Comparison of ENCODE assay signal across 19 cellular contexts in the genomic region with DNA sequence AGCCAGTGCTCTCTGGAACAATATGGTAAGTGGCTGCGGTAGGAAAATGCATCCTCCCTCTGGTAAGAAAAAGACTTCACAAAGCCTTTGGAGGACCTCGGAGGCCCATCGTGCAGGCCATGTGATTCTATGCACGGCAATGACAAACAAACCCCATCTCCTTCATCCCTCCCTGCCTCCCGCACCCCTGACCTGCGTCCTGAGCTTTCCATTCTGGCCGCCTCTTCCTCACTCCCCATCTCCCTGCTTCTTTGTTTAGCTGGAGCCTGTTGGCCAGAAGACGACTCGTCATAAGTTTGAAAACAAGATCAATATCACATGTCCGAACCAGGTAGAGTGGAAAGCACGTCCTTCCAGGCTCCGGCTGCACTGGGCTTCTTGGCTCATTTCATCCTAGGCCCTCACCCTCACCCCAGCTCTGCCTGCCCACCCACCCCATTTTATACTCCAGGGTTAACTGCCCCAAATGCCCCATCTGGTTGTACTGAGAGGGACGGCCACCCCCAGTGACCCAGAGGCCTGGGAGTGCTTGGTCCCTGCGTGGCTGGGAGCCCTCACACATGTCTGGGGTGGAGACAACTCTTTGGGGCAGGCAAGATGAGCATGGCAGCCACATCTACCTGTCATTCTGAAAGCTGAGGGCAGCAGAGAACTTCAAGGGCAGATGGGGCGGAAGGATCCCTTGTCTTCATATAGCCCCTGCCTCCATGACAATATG.
DNase-seq lines count a peak whose midpoint lies in the region; ATAC-seq, FAIRE-seq and TF ChIP-seq lines count a peak whose summit lies in the region.
"Had no signal": no experiment of that assay in that cellular context is flagged by ENCODE, and none has a peak within 500 bp of the region (broad histone marks: within the 10 kb centered on the region; RNA-seq: fewer than 3 reads in every experiment).

No MANE protein-coding gene starts in this region.

- in situ Hi-C loops in GM13976 (cut with MboI; ENCODE audit: low sequenced_read_pairs, unreplicated experiment), result loop anchor here (10.0 kb wide), 1 partner anchor 165 kb away; the partner anchor contains the start of gene PPP1CB

- WGBS in spleen, 5 donors, result 92 to 95% (median 94%) methylated on average over 15 of the region's 15 CpGs
- 88 to 92% (median 91%) methylated on average over 15 of the region's 15 CpGs for WGBS in heart left ventricle, 4 donors
- WGBS in ovary, 3 donors, result 91 to 92% (median 92%) methylated on average over 15 of the region's 15 CpGs

- no peak overlapping the region for H3K27ac ChIP-seq in astrocyte (ENCODE audit: low read depth, low read length)
- H3K27ac ChIP-seq in spleen, result no peak overlapping the region
- H3K27ac ChIP-seq in heart left ventricle, result no peak overlapping the region
- H3K27ac ChIP-seq in ovary, result no peak overlapping the region

- no peak for FAIRE-seq in astrocyte (lab: Jason Lieb, UNC)
- FAIRE-seq: A549 had no signal

- H3K4me1 Mint-ChIP-seq in astrocyte (ENCODE audit: low read depth, unreplicated experiment) (peaks cover 20% of the 10 kb centered on the region), nephron progenitor cell (peaks cover 58% of the 10 kb centered on the region)

- no peak for ATAC-seq in heart left ventricle
- ATAC-seq: A549 had no signal

- H3K9me3 Mint-ChIP-seq in astrocyte (ENCODE audit: unreplicated experiment), result no peaks in the 10 kb centered on the region
- H3K9me3 Mint-ChIP-seq in nephron progenitor cell, result no peaks in the 10 kb centered on the region
- H3K9me3 Mint-ChIP-seq: CD4-positive, CD25-positive, alpha-beta regulatory T cell had no signal

- TF ChIP-seq CTCF in astrocyte (IDR thresholded peaks at IDR 0.05; ENCODE audit: insufficient read depth, low read depth, low read length) (no peak), nephron progenitor cell (IDR thresholded peaks at IDR 0.05) (no peak), spleen (IDR thresholded peaks at IDR 0.05 in 8 of 11, conservative IDR thresholded peaks at IDR 0.05 in 3 of 11) (no peak), GM13976 (IDR thresholded peaks at IDR 0.05; ENCODE audit: borderline replicate concordance, control extremely low read depth, extremely low read depth, insufficient read depth, missing control alignments) (no peak), heart left ventricle (IDR thresholded peaks at IDR 0.05) (no peak), ovary (IDR thresholded peaks at IDR 0.05) (no peak)

- peaks cover 21% of the 10 kb centered on the region for H3K4me1 ChIP-seq in astrocyte (ENCODE audit: insufficient read depth, low read length)
- H3K4me1 ChIP-seq in spleen, result peaks cover 11 to 38% (median 33%) of the 10 kb centered on the region in 6 donors
- peaks cover 0 to 35% (median 20%) of the 10 kb centered on the region in 12 donors for H3K4me1 ChIP-seq in heart left ventricle
- peaks cover 4% of the 10 kb centered on the region for H3K4me1 ChIP-seq in ovary (ENCODE audit: insufficient read depth)

- H3K4me3 Mint-ChIP-seq in astrocyte (ENCODE audit: unreplicated experiment), result peak overlapping the region; percentile 23
- no peak overlapping the region for H3K4me3 Mint-ChIP-seq in nephron progenitor cell
- H3K4me3 Mint-ChIP-seq: CD4-positive, CD25-positive, alpha-beta regulatory T cell had no signal

- peaks cover 7% of the 10 kb centered on the region for H3K27me3 Mint-ChIP-seq in astrocyte (ENCODE audit: low read depth, unreplicated experiment)
- peaks cover 7% of the 10 kb centered on the region for H3K27me3 Mint-ChIP-seq in nephron progenitor cell (ENCODE audit: low read depth, poor library complexity)
- H3K27me3 Mint-ChIP-seq: CD4-positive, CD25-positive, alpha-beta regulatory T cell had no signal

- no peak for TF ChIP-seq POLR2A in spleen (IDR thresholded peaks at IDR 0.05)
- TF ChIP-seq POLR2A in heart left ventricle (IDR thresholded peaks at IDR 0.05), result no peak
- TF ChIP-seq POLR2A in ovary (IDR thresholded peaks at IDR 0.05), result no peak

- H3K4me3 ChIP-seq in astrocyte (ENCODE audit: insufficient read depth, low read depth, low read length), result no peak overlapping the region
- no peak overlapping the region for H3K4me3 ChIP-seq in spleen
- no peak overlapping the region for H3K4me3 ChIP-seq in heart left ventricle
- H3K4me3 ChIP-seq in ovary, result no peak overlapping the region
- H3K4me3 ChIP-seq: A549 had no signal

- no peak for TF ChIP-seq EP300 in ovary (IDR thresholded peaks at IDR 0.05)

- DNase-seq in activated effector memory CD4-positive, alpha-beta T cell treated with anti-CD3 and anti-CD28 coated beads, Interleukin-2, amount 50 U/mL, for 16 hours, result peak; percentile 51
- DNase-seq in activated effector memory CD4-positive, alpha-beta T cell treated with Interleukin-2 at 50 U/mL for 16 hours, result no peak
- no peak for DNase-seq in astrocyte (ENCODE audit: low read depth)
- DNase-seq in nephron progenitor cell, result no peak
- peak; percentile 55 for DNase-seq in spleen
- no peak for DNase-seq in GM13976 (ENCODE audit: low spot score)
- no peak for DNase-seq in heart left ventricle
- no peak for DNase-seq in ovary
- DNase-seq: BE2C; CD4-positive, CD25-positive, alpha-beta regulatory T cell; DMS79 treated with DMSO at 0.1 percent for 48 hours; MM.1S; NCI-H1048; NCI-H1417 treated with DMSO at 0.1 percent for 48 hours; NCI-H187; NCI-H446; NCI-H526 treated with DMSO at 0.1 percent for 48 hours; OCI-M1 had no signal

- intact Hi-C loops in spleen (cut with DNase I; ENCODE audit: low total_unique reads) (loop anchor here (10.0 kb wide), 1 partner anchor 165 kb away; the partner anchor contains the start of gene PPP1CB), heart left ventricle (cut with DNase I) (loop anchor here in 3 of 10 donors (5.0 to 10.0 kb wide), 3 partner anchors 92 to 222 kb away; partner anchors contain the start of gene SPDYA (in 1 of the 3)), ovary (cut with DNase I) (loop anchor here in 2 of 4 donors (5.0 to 10.0 kb wide), 2 partner anchors 162 to 165 kb away; partner anchors contain the start of gene PPP1CB (in 2 of the 2))

- no peak overlapping the region for H3K9ac ChIP-seq in astrocyte (ENCODE audit: low read length)

- no peak overlapping the region for H2AFZ ChIP-seq in astrocyte (ENCODE audit: low read depth, low read length)

- H3K9me3 ChIP-seq in astrocyte (ENCODE audit: insufficient read depth, low read depth, low read length) (no peaks in the 10 kb centered on the region), spleen (no peaks in the 10 kb centered on the region), heart left ventricle (no peaks in the 10 kb centered on the region), ovary (no peaks in the 10 kb centered on the region)
- H3K9me3 ChIP-seq: A549, BE2C had no signal

- no peak overlapping the region for H3K4me2 ChIP-seq in astrocyte (ENCODE audit: low read length)
- H3K4me2 ChIP-seq: A549 had no signal

- H3K36me3 Mint-ChIP-seq in astrocyte (ENCODE audit: low read depth, unreplicated experiment), result no peaks in the 10 kb centered on the region
- H3K36me3 Mint-ChIP-seq in nephron progenitor cell (ENCODE audit: low read depth), result no peaks in the 10 kb centered on the region
- H3K36me3 Mint-ChIP-seq: CD4-positive, CD25-positive, alpha-beta regulatory T cell had no signal

- H4K20me1 ChIP-seq in astrocyte (ENCODE audit: insufficient read depth, low read length), result no peaks in the 10 kb centered on the region

- H3K36me3 ChIP-seq in astrocyte (ENCODE audit: insufficient read depth, low read length), result no peaks in the 10 kb centered on the region
- no peaks in the 10 kb centered on the region for H3K36me3 ChIP-seq in spleen
- H3K36me3 ChIP-seq in heart left ventricle, result no peaks in the 10 kb centered on the region
- H3K36me3 ChIP-seq in ovary, result no peaks in the 10 kb centered on the region
- H3K36me3 ChIP-seq: BE2C had no signal

- H3K27ac Mint-ChIP-seq in astrocyte (ENCODE audit: unreplicated experiment) (peak overlapping the region; percentile 4), nephron progenitor cell (peak overlapping the region; percentile 24)
- H3K27ac Mint-ChIP-seq: CD4-positive, CD25-positive, alpha-beta regulatory T cell had no signal

- H3K27me3 ChIP-seq in astrocyte (ENCODE audit: insufficient read depth, low read length), result no peaks in the 10 kb centered on the region
- H3K27me3 ChIP-seq in spleen (replicated peaks in 1 of 7), result no peaks in the 10 kb centered on the region
- no peaks in the 10 kb centered on the region for H3K27me3 ChIP-seq in heart left ventricle
- no peaks in the 10 kb centered on the region for H3K27me3 ChIP-seq in ovary
- H3K27me3 ChIP-seq: BE2C had no signal

- no peaks in the 10 kb centered on the region for H3K79me2 ChIP-seq in astrocyte (ENCODE audit: insufficient read depth, low read length)

Comparison
In these comparisons a context has a peak if more than half of its experiments do, and no peak if none do; other contexts are left out.
1. DNase-seq: peak in activated effector memory CD4-positive, alpha-beta T cell treated with anti-CD3 and anti-CD28 coated beads, Interleukin-2, amount 50 U/mL, for 16 hours (single experiment) and spleen (single experiment); none in activated effector memory CD4-positive, alpha-beta T cell treated with Interleukin-2 at 50 U/mL for 16 hours (single experiment), astrocyte (single experiment), nephron progenitor cell (single experiment), GM13976 (single experiment), heart left ventricle (0 of 5) and ovary (0 of 5).